Comparison of ENCODE assay signal across 8 cellular contexts in the genomic region with DNA sequence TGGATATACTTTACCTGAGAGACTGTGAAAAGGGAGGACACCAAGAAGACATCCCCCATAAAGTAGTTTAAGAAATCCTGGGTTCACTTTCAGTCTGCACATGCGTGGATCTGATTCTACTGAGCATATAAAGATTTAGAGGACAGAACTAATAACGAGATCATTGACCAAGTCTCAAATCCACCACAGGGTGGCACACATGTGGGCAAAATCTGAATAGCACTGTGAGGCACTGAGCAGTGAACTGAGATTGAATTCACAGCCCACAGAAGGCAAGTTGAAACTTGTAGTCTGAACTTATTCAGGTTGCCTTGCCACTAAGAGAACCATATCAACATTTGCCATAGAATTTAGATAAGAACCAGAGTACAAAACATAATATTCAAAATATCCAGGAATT.
DNase-seq lines count a peak whose midpoint lies in the region; TF ChIP-seq lines count a peak whose summit lies in the region.

No MANE protein-coding gene starts in this region.

- H3K9me3 Mint-ChIP-seq in activated T-helper 2 cell treated with anti-CD3 and anti-CD28 coated beads, Interferon-gamma antibody, Interleukin-2, Interleukin-4, amounts not matched to agents 10 μg/mL and 5 μg/mL and 100 μg/mL, durations not matched to agents 14 hours and 24 hours and 36 hours, result no peaks in the 10 kb centered on the region

- no peaks in the 10 kb centered on the region for H3K9me3 ChIP-seq in smooth muscle cell (replicated peaks; ENCODE audit: low read depth)

- no peaks in the 10 kb centered on the region for H3F3A ChIP-seq in smooth muscle cell (ENCODE audit: low read depth)

- WGBS in smooth muscle cell (ENCODE audit: low lambda C conversion rate), result 61% methylated on average over 2 of the region's 2 CpGs

- no peak overlapping the region for H3K9ac ChIP-seq in smooth muscle cell (ENCODE audit: low read depth)

- POLR2A ChIA-PET in HEK293T (lab: Yijun Ruan, JAX), result no interaction called here

- H3K36me3 ChIP-seq in smooth muscle cell (ENCODE audit: low read depth), result no peaks in the 10 kb centered on the region

- peaks cover 8% of the 10 kb centered on the region for H3K4me1 ChIP-seq in smooth muscle cell (ENCODE audit: low read depth)

- DNase-seq in stimulated activated CD4-positive, alpha-beta T cell treated with anti-CD3 and anti-CD28 coated beads, Interleukin-4, amount 100 ng/mL, for 1 hour, result peak; percentile 3
- DNase-seq in stimulated activated CD4-positive, alpha-beta T cell treated with anti-CD3 and anti-CD28 coated beads, Interleukin-12 subunit alpha, Interleukin-12 subunit beta, amount 100 ng/mL, for 4 hours, result no peak
- DNase-seq in HEK293T (ENCODE audit: extremely low spot score), result peak; percentile 25
- peak; percentile 54 for DNase-seq in NAMALWA (ENCODE audit: low spot score)
- DNase-seq in globus pallidus (ENCODE audit: low spot score), result peak; percentile 83
- no peak for DNase-seq in smooth muscle cell (lab: John Stamatoyannopoulos, UW; ENCODE audit: unreplicated experiment)
- no peak for DNase-seq in activated T-helper 2 cell treated with anti-CD3 and anti-CD28 coated beads, Interferon-gamma antibody, Interleukin-2, Interleukin-4, amounts not matched to agents 10 μg/mL and 5 μg/mL and 100 μg/mL, durations not matched to agents 14 hours and 24 hours and 36 hours (ENCODE audit: low spot score)

- H3K4me1 Mint-ChIP-seq in activated T-helper 2 cell treated with anti-CD3 and anti-CD28 coated beads, Interferon-gamma antibody, Interleukin-2, Interleukin-4, amounts not matched to agents 10 μg/mL and 5 μg/mL and 100 μg/mL, durations not matched to agents 14 hours and 24 hours and 36 hours (ENCODE audit: low read depth), result no peaks in the 10 kb centered on the region

- H3K27me3 ChIP-seq in smooth muscle cell (ENCODE audit: low read depth), result no peaks in the 10 kb centered on the region

- intact Hi-C loops in activated T-helper 2 cell treated with anti-CD3 and anti-CD28 coated beads, Interferon-gamma antibody, Interleukin-2, Interleukin-4, amounts not matched to agents 10 μg/mL and 5 μg/mL and 100 μg/mL, durations not matched to agents 14 hours and 24 hours and 36 hours (cut with micrococcal nuclease), result loop anchor here (5.0 kb wide), 1 partner anchor 829 kb away; no protein-coding TSS in a partner anchor

- no peaks in the 10 kb centered on the region for H4K20me1 ChIP-seq in smooth muscle cell (ENCODE audit: low read depth)

- peaks cover 3% of the 10 kb centered on the region for H3K27me3 Mint-ChIP-seq in activated T-helper 2 cell treated with anti-CD3 and anti-CD28 coated beads, Interferon-gamma antibody, Interleukin-2, Interleukin-4, amounts not matched to agents 10 μg/mL and 5 μg/mL and 100 μg/mL, durations not matched to agents 14 hours and 24 hours and 36 hours (ENCODE audit: low read depth)

- H3K79me2 ChIP-seq in smooth muscle cell (ENCODE audit: low read depth), result no peaks in the 10 kb centered on the region

- no peak overlapping the region for H3K4me3 Mint-ChIP-seq in activated T-helper 2 cell treated with anti-CD3 and anti-CD28 coated beads, Interferon-gamma antibody, Interleukin-2, Interleukin-4, amounts not matched to agents 10 μg/mL and 5 μg/mL and 100 μg/mL, durations not matched to agents 14 hours and 24 hours and 36 hours (ENCODE audit: low read depth)

- CTCF ChIA-PET in HEK293T (lab: Yijun Ruan, JAX), result interaction anchor here (0.6 kb wide), 1 partner anchor 505 kb away, joined by 4 read pairs; no protein-coding TSS in a partner anchor

- no peak overlapping the region for H3K27ac Mint-ChIP-seq in activated T-helper 2 cell treated with anti-CD3 and anti-CD28 coated beads, Interferon-gamma antibody, Interleukin-2, Interleukin-4, amounts not matched to agents 10 μg/mL and 5 μg/mL and 100 μg/mL, durations not matched to agents 14 hours and 24 hours and 36 hours

- H3K27ac ChIP-seq in VCaP (no peak overlapping the region), smooth muscle cell (ENCODE audit: low read depth) (peak overlapping the region; percentile 21)

- H3K36me3 Mint-ChIP-seq in activated T-helper 2 cell treated with anti-CD3 and anti-CD28 coated beads, Interferon-gamma antibody, Interleukin-2, Interleukin-4, amounts not matched to agents 10 μg/mL and 5 μg/mL and 100 μg/mL, durations not matched to agents 14 hours and 24 hours and 36 hours (ENCODE audit: low read depth), result no peaks in the 10 kb centered on the region

- peak; percentile 77 for TF ChIP-seq CTCF in VCaP (conservative IDR thresholded peaks at IDR 0.05)
- TF ChIP-seq CTCF in smooth muscle cell (IDR thresholded peaks at IDR 0.05; ENCODE audit: borderline replicate concordance, insufficient read depth, poor library complexity, severe bottlenecking), result peak; percentile 50

- peak overlapping the region; percentile 2 for H3K4me2 ChIP-seq in smooth muscle cell

- no peak overlapping the region for H2AFZ ChIP-seq in smooth muscle cell (ENCODE audit: low read depth)

- no peak overlapping the region for H3K4me3 ChIP-seq in smooth muscle cell

TF ChIP-seq in HEK293T, 16 proteins besides CTCF, POLR2A, EP300 and RAD21:
- TF ChIP-seq ZNF384 (IDR thresholded peaks at IDR 0.05), result no peak
- TF ChIP-seq FOXK2 (IDR thresholded peaks at IDR 0.05), result no peak
- no peak for TF ChIP-seq ELF4 (IDR thresholded peaks at IDR 0.05)
- no peak for TF ChIP-seq FOXM1 (IDR thresholded peaks at IDR 0.05; ENCODE audit: borderline replicate concordance)
- no peak for TF ChIP-seq ARNT (IDR thresholded peaks at IDR 0.05)
- TF ChIP-seq LEF1 (IDR thresholded peaks at IDR 0.05; ENCODE audit: borderline replicate concordance), result no peak
- no peak for TF ChIP-seq FOXA1 (IDR thresholded peaks at IDR 0.05)
- TF ChIP-seq SUZ12 (IDR thresholded peaks at IDR 0.05), result no peak
- no peak for TF ChIP-seq NFRKB (IDR thresholded peaks at IDR 0.05)
- TF ChIP-seq L3MBTL2 (conservative IDR thresholded peaks at IDR 0.05), result no peak
- no peak for TF ChIP-seq TARDBP (IDR thresholded peaks at IDR 0.05)
- TF ChIP-seq, protein P1, sequence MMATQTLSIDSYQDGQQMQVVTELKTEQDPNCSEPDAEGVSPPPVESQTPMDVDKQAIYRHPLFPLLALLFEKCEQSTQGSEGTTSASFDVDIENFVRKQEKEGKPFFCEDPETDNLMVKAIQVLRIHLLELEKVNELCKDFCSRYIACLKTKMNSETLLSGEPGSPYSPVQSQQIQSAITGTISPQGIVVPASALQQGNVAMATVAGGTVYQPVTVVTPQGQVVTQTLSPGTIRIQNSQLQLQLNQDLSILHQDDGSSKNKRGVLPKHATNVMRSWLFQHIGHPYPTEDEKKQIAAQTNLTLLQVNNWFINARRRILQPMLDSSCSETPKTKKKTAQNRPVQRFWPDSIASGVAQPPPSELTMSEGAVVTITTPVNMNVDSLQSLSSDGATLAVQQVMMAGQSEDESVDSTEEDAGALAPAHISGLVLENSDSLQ (IDR thresholded peaks at IDR 0.05), result no peak
- no peak for TF ChIP-seq CTBP1 (IDR thresholded peaks at IDR 0.05; ENCODE audit: borderline replicate concordance)

Comparison
In these comparisons a context has a peak if more than half of its experiments do, and no peak if none do; other contexts are left out.
1. DNase-seq: peak in stimulated activated CD4-positive, alpha-beta T cell treated with anti-CD3 and anti-CD28 coated beads, Interleukin-4, amount 100 ng/mL, for 1 hour (single experiment), HEK293T (single experiment), NAMALWA (single experiment) and globus pallidus (single experiment); none in stimulated activated CD4-positive, alpha-beta T cell treated with anti-CD3 and anti-CD28 coated beads, Interleukin-12 subunit alpha, Interleukin-12 subunit beta, amount 100 ng/mL, for 4 hours (single experiment), smooth muscle cell (single experiment) and activated T-helper 2 cell treated with anti-CD3 and anti-CD28 coated beads, Interferon-gamma antibody, Interleukin-2, Interleukin-4, amounts not matched to agents 10 μg/mL and 5 μg/mL and 100 μg/mL, durations not matched to agents 14 hours and 24 hours and 36 hours (single experiment).